19 cellular contexts compared by ENCODE assay signal in genomic region chr6:107871981-107872380, GRCh38. TPM values are rescaled to one million over a fixed set of nuclear protein-coding genes. Genes with fewer than 3 reads are reported as not detected.
"Had no signal": no experiment of that assay in that cellular context is flagged by ENCODE, and none has a peak within 500 bp of the region (broad histone marks: within the 10 kb centered on the region; RNA-seq: fewer than 3 reads in every experiment).

No MANE protein-coding gene starts in this region.

- H3K9me3 Mint-ChIP-seq: activated naive CD8-positive, alpha-beta T cell treated with anti-CD3 and anti-CD28 coated beads, Interleukin-2, amount 50 U/mL, for 24 hours; naive thymus-derived CD8-positive, alpha-beta T cell; stimulated activated naive B cell treated with anti-CD40 and anti-IgM and Interleukin-4, amounts not matched to agents 10 μg/mL and 1 μg/mL and 100 μg/mL, for 72 hours had no signal

- DNase-seq: activated CD4-positive, alpha-beta T cell treated with anti-CD3 and anti-CD28 coated beads for 1 hour; activated CD4-positive, alpha-beta T cell treated with anti-CD3 and anti-CD28 coated beads, Interleukin-2, amount 50 U/mL, for 4 hours; activated effector memory CD4-positive, alpha-beta T cell treated with anti-CD3 and anti-CD28 coated beads, Interleukin-2, amount 50 U/mL, for 16 hours; activated naive CD8-positive, alpha-beta T cell treated with anti-CD3 and anti-CD28 coated beads, Interleukin-2, amount 50 U/mL, for 24 hours; colonic mucosa; foreskin keratinocyte; glutamatergic neuron; hypothalamus; kidney glomerular epithelial cell; mesenchymal stem cell; naive thymus-derived CD8-positive, alpha-beta T cell; retina; stimulated activated CD4-positive, alpha-beta T cell treated with anti-CD3 and anti-CD28 coated beads, Interleukin-2, amount 100 ng/mL, for 48 hours; stimulated activated naive B cell treated with anti-CD40 and anti-IgM and Interleukin-4, amounts not matched to agents 10 μg/mL and 1 μg/mL and 100 μg/mL, for 72 hours; T-helper 1 cell; T1000; tibial artery had no signal

- H3K4me3 Mint-ChIP-seq: activated naive CD8-positive, alpha-beta T cell treated with anti-CD3 and anti-CD28 coated beads, Interleukin-2, amount 50 U/mL, for 24 hours; naive thymus-derived CD8-positive, alpha-beta T cell; stimulated activated naive B cell treated with anti-CD40 and anti-IgM and Interleukin-4, amounts not matched to agents 10 μg/mL and 1 μg/mL and 100 μg/mL, for 72 hours had no signal

- ATAC-seq: activated naive CD8-positive, alpha-beta T cell treated with anti-CD3 and anti-CD28 coated beads, Interleukin-2, amount 50 U/mL, for 24 hours; esophagus mucosa; foreskin keratinocyte; naive thymus-derived CD8-positive, alpha-beta T cell; stimulated activated naive B cell treated with anti-CD40 and anti-IgM and Interleukin-4, amounts not matched to agents 10 μg/mL and 1 μg/mL and 100 μg/mL, for 72 hours had no signal

- H3K27ac Mint-ChIP-seq: stimulated activated naive B cell treated with anti-CD40 and anti-IgM and Interleukin-4, amounts not matched to agents 10 μg/mL and 1 μg/mL and 100 μg/mL, for 72 hours had no signal

- H3K27me3 Mint-ChIP-seq: activated naive CD8-positive, alpha-beta T cell treated with anti-CD3 and anti-CD28 coated beads, Interleukin-2, amount 50 U/mL, for 24 hours; naive thymus-derived CD8-positive, alpha-beta T cell; stimulated activated naive B cell treated with anti-CD40 and anti-IgM and Interleukin-4, amounts not matched to agents 10 μg/mL and 1 μg/mL and 100 μg/mL, for 72 hours had no signal

RNA-seq across cellular contexts. Expression of gene SCML4, which starts 47.9 kb away (rescaled TPM):
- total RNA-seq: cardiac muscle cell, foreskin keratinocyte had no signal
